1 cellular context compared by ENCODE assay signal in genomic region chr19:53422551-53422950, GRCh38.
TF ChIP-seq lines count a peak whose summit lies in the region.

No MANE protein-coding gene starts in this region.

TF ChIP-seq in GM23338, 12 proteins besides CTCF, POLR2A, EP300 and RAD21 (continued from another document):
- TF ChIP-seq ZNF462 (CRISPR knock-in tag; IDR thresholded peaks at IDR 0.05) (no peak), POLR2AphosphoS5 (IDR thresholded peaks at IDR 0.05; ENCODE audit: low read depth) (no peak), ZNF331 (CRISPR knock-in tag; IDR thresholded peaks at IDR 0.05; ENCODE audit: low read depth) (no peak), REST (IDR thresholded peaks at IDR 0.05; ENCODE audit: unreplicated experiment) (no peak), NANOG (IDR thresholded peaks at IDR 0.05; ENCODE audit: borderline replicate concordance) (no peak), EZH2phosphoT487 (IDR thresholded peaks at IDR 0.05; ENCODE audit: unreplicated experiment) (no peak), EZH2 (IDR thresholded peaks at IDR 0.05; ENCODE audit: low read depth, unreplicated experiment) (no peak), STAT1 (IDR thresholded peaks at IDR 0.05; ENCODE audit: unreplicated experiment) (no peak), ZNF114 (CRISPR knock-in tag; IDR thresholded peaks at IDR 0.05) (no peak), ETS1 (IDR thresholded peaks at IDR 0.05) (no peak), JUNB (IDR thresholded peaks at IDR 0.05; ENCODE audit: unreplicated experiment) (no peak)
